In the genomic region with DNA sequence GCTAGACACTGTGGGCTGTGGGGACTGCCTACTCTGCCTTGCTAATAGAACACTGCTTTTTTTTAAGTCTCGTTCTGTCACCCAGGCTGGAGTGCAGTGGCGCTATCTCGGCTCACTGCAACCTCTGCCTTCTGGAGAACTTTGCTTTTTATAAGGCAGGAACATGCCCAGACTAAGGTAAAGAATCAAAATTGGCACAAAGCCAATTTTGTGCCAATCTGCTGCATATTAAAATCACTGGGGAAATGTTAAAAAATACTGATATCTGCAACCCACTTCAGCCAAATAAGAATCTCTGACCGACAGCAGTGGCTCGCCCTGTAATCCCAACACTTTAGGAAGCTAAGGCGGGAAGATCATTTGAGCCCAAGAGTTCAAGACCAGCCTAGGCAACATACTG, we compare ENCODE assay signal across 18 cellular contexts. TPM values are rescaled to one million over a fixed set of nuclear protein-coding genes. Genes with fewer than 3 reads are reported as not detected.
DNase-seq lines count a peak whose midpoint lies in the region; ATAC-seq and TF ChIP-seq lines count a peak whose summit lies in the region.
"Had no signal": no experiment of that assay in that cellular context is flagged by ENCODE, and none has a peak within 500 bp of the region (broad histone marks: within the 10 kb centered on the region; RNA-seq: fewer than 3 reads in every experiment).

No MANE protein-coding gene starts in this region.

- CTCF ChIA-PET in MCF 10A (lab: Yijun Ruan, JAX), result interaction anchor here (0.7 to 2.3 kb wide), 3 partner anchors 11 to 902 kb away, joined by 3 to 8 read pairs (median 3); partner anchors contain the start of gene CEP135
- CTCF ChIA-PET in mammary epithelial cell (lab: Charles Lee; ENCODE audit: low non-redundant PET), result no interaction called here

- H2AFZ ChIP-seq in mammary epithelial cell (ENCODE audit: low read depth, low read length), result peak overlapping the region; percentile 78

- 57% methylated on average over 6 of the region's 6 CpGs for whole genome bisulfite sequencing in mammary epithelial cell (ENCODE audit: low coverage, missing lambda C conversion rate)

- H3K27me3 Mint-ChIP-seq in MCF 10A (ENCODE audit: insufficient read depth, unreplicated experiment), result no peaks in the 10 kb centered on the region
- H3K27me3 Mint-ChIP-seq: CD4-positive, alpha-beta T cell had no signal

- no peak overlapping the region for H3K9ac ChIP-seq in mammary epithelial cell (ENCODE audit: insufficient read depth, low read length)

- H3K27ac Mint-ChIP-seq in MCF 10A (ENCODE audit: low read depth, unreplicated experiment), result no peak overlapping the region
- H3K27ac Mint-ChIP-seq: CD4-positive, alpha-beta T cell had no signal

- TF ChIP-seq POLR2A in breast epithelium (IDR thresholded peaks at IDR 0.05), result no peak

- no peaks in the 10 kb centered on the region for H3K4me1 ChIP-seq in breast epithelium
- peaks cover 9% of the 10 kb centered on the region for H3K4me1 ChIP-seq in mammary epithelial cell (ENCODE audit: insufficient read depth, low read length)
- H3K4me1 ChIP-seq: Caco-2 had no signal

- no peaks in the 10 kb centered on the region for H3K36me3 Mint-ChIP-seq in MCF 10A (ENCODE audit: insufficient read depth, unreplicated experiment)

- TF ChIP-seq CTCF in MCF 10A (IDR thresholded peaks at IDR 0.05; ENCODE audit: unreplicated experiment) (no peak), breast epithelium (IDR thresholded peaks at IDR 0.05) (no peak), mammary epithelial cell (conservative IDR thresholded peaks at IDR 0.05 in 1 of 2, IDR thresholded peaks at IDR 0.05 in 1 of 2; ENCODE audit: extremely low read depth in 1 of 2, insufficient read depth in 1 of 2, low read depth in 1 of 2, low read length in 2 of 2) (no peak)

- BruUV-seq in MCF 10A (replicated peaks; lab: Mats Ljungman, UMichigan), result no TSS peak
- no TSS peak for BruUV-seq in mammary epithelial cell (replicated peaks; lab: Mats Ljungman, UMichigan)

- H3K9me3 Mint-ChIP-seq in MCF 10A (ENCODE audit: unreplicated experiment), result no peaks in the 10 kb centered on the region
- H3K9me3 Mint-ChIP-seq: CD4-positive, alpha-beta T cell had no signal

- H3K4me3 ChIP-seq in breast epithelium (no peak overlapping the region), mammary epithelial cell (replicated peaks in 1 of 3; ENCODE audit: insufficient read depth in 1 of 3, low read depth in 2 of 3, low read length in 3 of 3) (no peak overlapping the region)
- H3K4me3 ChIP-seq: A549 had no signal

- H3K36me3 ChIP-seq in breast epithelium (no peaks in the 10 kb centered on the region), mammary epithelial cell (ENCODE audit: insufficient read depth, low read length) (no peaks in the 10 kb centered on the region)

- in situ Hi-C loops in mammary epithelial cell (cut with MboI; ENCODE audit: low sequenced_read_pairs in 2 of 2), result no loop called here

- H3K4me1 Mint-ChIP-seq in MCF 10A (ENCODE audit: insufficient read depth, unreplicated experiment), result peaks cover 9% of the 10 kb centered on the region

- no peaks in the 10 kb centered on the region for H4K20me1 ChIP-seq in mammary epithelial cell (ENCODE audit: insufficient read depth, low read length)

- ATAC-seq in HG03039 (IDR thresholded peaks at IDR 0.05; ENCODE audit: unreplicated experiment), result no peak
- ATAC-seq: A549 had no signal

- no peaks in the 10 kb centered on the region for H3K79me2 ChIP-seq in mammary epithelial cell (ENCODE audit: insufficient read depth, low read length)

- peak; percentile 12 for DNase-seq in MCF 10A (ENCODE audit: unreplicated experiment)
- DNase-seq in breast epithelium (ENCODE audit: low spot score in 2 of 2), result no peak
- DNase-seq in NCI-H2171 (lab: John Stamatoyannopoulos, UW), result peak; percentile 20
- peak; percentile 13 for DNase-seq in mammary epithelial cell
- no peak for DNase-seq in NCI-H82 (lab: John Stamatoyannopoulos, UW)
- DNase-seq in mucosa of gallbladder (ENCODE audit: low spot score), result no peak
- DNase-seq: Caco-2; CD4-positive, alpha-beta T cell; EL; GOT3; Karpas-422; MM.1S; NCI-H1092; NCI-H446 treated with DMSO at 0.1 percent for 48 hours; OCI-M1; SHP77 treated with DMSO at 0.1 percent for 48 hours had no signal

- POLR2A ChIA-PET in MCF 10A (lab: Yijun Ruan, JAX), result no interaction called here

- no peak overlapping the region for H3K4me2 ChIP-seq in mammary epithelial cell (ENCODE audit: insufficient read depth, low read depth, low read length)
- H3K4me2 ChIP-seq: A549 had no signal

- H3K27me3 ChIP-seq in breast epithelium (no peaks in the 10 kb centered on the region), mammary epithelial cell (ENCODE audit: insufficient read depth, low read length) (no peaks in the 10 kb centered on the region)

- dilution Hi-C loops in mammary epithelial cell (cut with HindIII; ENCODE audit: low sequenced_read_pairs), result no loop called here

- H3K9me3 ChIP-seq in breast epithelium (no peaks in the 10 kb centered on the region), mammary epithelial cell (replicated peaks; ENCODE audit: insufficient read depth, low read length) (no peaks in the 10 kb centered on the region)
- H3K9me3 ChIP-seq: A549 had no signal

- no peak overlapping the region for H3K4me3 Mint-ChIP-seq in MCF 10A (ENCODE audit: unreplicated experiment)
- H3K4me3 Mint-ChIP-seq: CD4-positive, alpha-beta T cell had no signal

- intact Hi-C loops in MCF 10A (cut with micrococcal nuclease), result no loop called here
- intact Hi-C loops in breast epithelium (cut with DNase I; ENCODE audit: low total_unique reads), result no loop called here
- intact Hi-C loops in mammary epithelial cell (cut with micrococcal nuclease), result no loop called here

- H3K27ac ChIP-seq in breast epithelium, result no peak overlapping the region
- no peak overlapping the region for H3K27ac ChIP-seq in mammary epithelial cell (ENCODE audit: insufficient read depth, low read depth, low read length)
- H3K27ac ChIP-seq: A549 had no signal

RNA-seq across cellular contexts. Expression of gene CEP135, which starts 36.5 kb away (rescaled TPM):
- total RNA-seq in MCF 10A (2022) (12.4 and 14.0 TPM in 2 replicates), breast epithelium (10 to 100 TPM in 1 of 3 donors, 1 to 10 TPM in 2; 4.8 to 12.1 (median 8.5) TPM), mammary epithelial cell (1 to 10 TPM; 5.3 to 7.3 TPM), mucosa of gallbladder (7.0 TPM)
- polyA plus RNA-seq in mammary epithelial cell, result 2.0 TPM
- 5.6 TPM for polyA minus RNA-seq in mammary epithelial cell

RNA-seq across cellular contexts. Expression of gene EXOC1, which starts 58.8 kb away (rescaled TPM):
- total RNA-seq in MCF 10A (2022) (31.4 and 39.5 TPM in 2 replicates), breast epithelium (10 to 100 TPM; 37.4 to 54.4 (median 45.6) TPM), mammary epithelial cell (10 to 100 TPM; 33.2 to 37.3 TPM), mucosa of gallbladder (33.0 TPM)
- 13.4 TPM for polyA plus RNA-seq in mammary epithelial cell
- 4.7 TPM for polyA minus RNA-seq in mammary epithelial cell

Comparison
In these comparisons a context has a peak if more than half of its experiments do, and no peak if none do; other contexts are left out.
1. DNase-seq: peak in MCF 10A (single experiment), NCI-H2171 (single experiment) and mammary epithelial cell (single experiment); none in breast epithelium (0 of 2), NCI-H82 (single experiment) and mucosa of gallbladder (single experiment).